Comparison of ENCODE assay signal across 1 cellular context in genomic region chr6:36132221-36132895, GRCh38.
TF ChIP-seq lines count a peak whose summit lies in the region.

No MANE protein-coding gene starts in this region.

TF ChIP-seq in WTC11, 78 proteins besides CTCF, POLR2A, EP300 and RAD21 (continued from another document):
- no peak for TF ChIP-seq SP1 (CRISPR knock-in tag; conservative IDR thresholded peaks at IDR 0.05)
- TF ChIP-seq ZNF219 (CRISPR knock-in tag; IDR thresholded peaks at IDR 0.05; ENCODE audit: borderline replicate concordance) = no peak
- no peak for TF ChIP-seq IRF2 (CRISPR knock-in tag; IDR thresholded peaks at IDR 0.05; ENCODE audit: borderline replicate concordance, low read depth)
- TF ChIP-seq FOXJ3 (CRISPR knock-in tag; IDR thresholded peaks at IDR 0.05; ENCODE audit: borderline replicate concordance) = no peak
